Comparison of ENCODE assay signal across 16 cellular contexts in genomic region chr10:61839911-61840310, GRCh38.
DNase-seq lines count a peak whose midpoint lies in the region; ATAC-seq, FAIRE-seq and TF ChIP-seq lines count a peak whose summit lies in the region.
"Had no signal": no experiment of that assay in that cellular context is flagged by ENCODE, and none has a peak within 500 bp of the region (broad histone marks: within the 10 kb centered on the region; RNA-seq: fewer than 3 reads in every experiment).

No MANE protein-coding gene starts in this region.

- no peak overlapping the region for H3K9ac ChIP-seq in Loucy (ENCODE audit: low read depth, low read length, poor library complexity, severe bottlenecking)
- H3K9ac ChIP-seq: SK-N-SH had no signal

- no peak for TF ChIP-seq CTCF in Loucy (conservative IDR thresholded peaks at IDR 0.05; ENCODE audit: low read length)
- TF ChIP-seq CTCF in body of pancreas (IDR thresholded peaks at IDR 0.05), result no peak
- TF ChIP-seq CTCF in left lung (IDR thresholded peaks at IDR 0.05), result no peak
- no peak for TF ChIP-seq CTCF in stomach (IDR thresholded peaks at IDR 0.05)

- DNase-seq in body of pancreas (no peak), left lung (no peak), stomach (no peak), hepatic stellate cell (ENCODE audit: low spot score) (no peak), urothelium cell line (ENCODE audit: low spot score) (no peak), MG63 (no peak)
- DNase-seq: C1 segment of cervical spinal cord, DMS 273 treated with DMSO at 0.1 percent for 48 hours, H9, NCI-H1048, NCI-H510A treated with DMSO at 0.1 percent for 48 hours, Peyer's patch, Right ventricle myocardium superior, SK-N-SH had no signal

- no peak for TF ChIP-seq EP300 in stomach (IDR thresholded peaks at IDR 0.05)

- peak overlapping the region; percentile 34; the same call in 1 of the 2 replicates for H2AFZ ChIP-seq in Loucy (ENCODE audit: low read length)

- 0 out of 2 replicates have a peak, but pooled peaks cover 4% of the 10 kb centered on the region for H3F3A ChIP-seq in Loucy (ENCODE audit: low read depth)

- H3K27me3 ChIP-seq in Loucy (ENCODE audit: insufficient read depth, low read length, poor library complexity, severe bottlenecking), result no peaks in the 10 kb centered on the region
- H3K27me3 ChIP-seq in body of pancreas, result no peaks in the 10 kb centered on the region
- H3K27me3 ChIP-seq in left lung, result no peaks in the 10 kb centered on the region
- H3K27me3 ChIP-seq in stomach, result no peaks in the 10 kb centered on the region
- no peaks in the 10 kb centered on the region for H3K27me3 ChIP-seq in MG63
- H3K27me3 ChIP-seq: Peyer's patch had no signal

- intact Hi-C loops in body of pancreas (cut with DNase I) (no loop called here), left lung (cut with DNase I) (no loop called here), stomach (cut with DNase I; ENCODE audit: low total_unique reads) (no loop called here)

- H3K79me2 ChIP-seq in Loucy (ENCODE audit: insufficient read depth, low read length), result no peaks in the 10 kb centered on the region

- TF ChIP-seq POLR2A in body of pancreas (IDR thresholded peaks at IDR 0.05) (no peak), stomach (IDR thresholded peaks at IDR 0.05) (no peak)

- H3K36me3 ChIP-seq in Loucy (ENCODE audit: insufficient read depth, low read length), result no peaks in the 10 kb centered on the region
- no peaks in the 10 kb centered on the region for H3K36me3 ChIP-seq in body of pancreas (replicated peaks in 1 of 2; ENCODE audit: insufficient read depth in 1 of 2, low read depth in 2 of 2)
- no peaks in the 10 kb centered on the region for H3K36me3 ChIP-seq in left lung
- no peaks in the 10 kb centered on the region for H3K36me3 ChIP-seq in stomach
- no peaks in the 10 kb centered on the region for H3K36me3 ChIP-seq in MG63
- H3K36me3 ChIP-seq: Peyer's patch had no signal

- H3K27ac ChIP-seq in body of pancreas (peak overlapping the region; percentile 22 to 93 (median 82)), left lung (peak overlapping the region; percentile 23 to 79), stomach (peak overlapping the region in 4 of 5 donors; percentile 68 to 84 (median 82))
- H3K27ac ChIP-seq: Peyer's patch had no signal

- H3K4me3 ChIP-seq in Loucy (ENCODE audit: low read length, poor library complexity, severe bottlenecking) (no peak overlapping the region), body of pancreas (no peak overlapping the region), left lung (no peak overlapping the region), stomach (no peak overlapping the region), MG63 (no peak overlapping the region)
- H3K4me3 ChIP-seq: Peyer's patch had no signal

- 9 to 15% methylated on average over 3 of the region's 3 CpGs for WGBS in body of pancreas, 2 donors
- WGBS in stomach, 5 donors, result 30 to 42% (median 33%) methylated on average over 3 of the region's 3 CpGs

- FAIRE-seq in urothelium cell line (lab: Jason Lieb, UNC), result no peak

- ATAC-seq in body of pancreas (no peak), left lung (peak; percentile 40), HG03159 (IDR thresholded peaks at IDR 0.05; ENCODE audit: unreplicated experiment) (no peak)

- no peak overlapping the region for H3K4me2 ChIP-seq in Loucy (ENCODE audit: low read depth, low read length, poor library complexity, severe bottlenecking)
- H3K4me2 ChIP-seq: SK-N-SH had no signal

- H3K9me2 ChIP-seq in Loucy (replicated peaks; ENCODE audit: low read depth, low read length), result no peaks in the 10 kb centered on the region
- H3K9me2 ChIP-seq: SK-N-SH had no signal

- H3K9me3 ChIP-seq in Loucy (ENCODE audit: insufficient read depth, low read depth, low read length), result no peaks in the 10 kb centered on the region
- no peaks in the 10 kb centered on the region for H3K9me3 ChIP-seq in body of pancreas
- H3K9me3 ChIP-seq in left lung, result no peaks in the 10 kb centered on the region
- no peaks in the 10 kb centered on the region for H3K9me3 ChIP-seq in stomach
- no peaks in the 10 kb centered on the region for H3K9me3 ChIP-seq in MG63
- H3K9me3 ChIP-seq: Peyer's patch, SK-N-SH had no signal

- peaks cover 62% of the 10 kb centered on the region for H3K4me1 ChIP-seq in Loucy (ENCODE audit: insufficient read depth, low read length, poor library complexity, severe bottlenecking)
- H3K4me1 ChIP-seq in body of pancreas, result peaks cover 69% of the 10 kb centered on the region
- H3K4me1 ChIP-seq in left lung, result peaks cover 15 to 22% of the 10 kb centered on the region in 2 donors
- H3K4me1 ChIP-seq in stomach, result peaks cover 45 to 84% (median 66%) of the 10 kb centered on the region in 4 donors

- H4K20me1 ChIP-seq in Loucy (ENCODE audit: insufficient read depth, low read length, poor library complexity, severe bottlenecking), result no peaks in the 10 kb centered on the region
